Comparison of ENCODE assay signal across 14 cellular contexts in the genomic region with DNA sequence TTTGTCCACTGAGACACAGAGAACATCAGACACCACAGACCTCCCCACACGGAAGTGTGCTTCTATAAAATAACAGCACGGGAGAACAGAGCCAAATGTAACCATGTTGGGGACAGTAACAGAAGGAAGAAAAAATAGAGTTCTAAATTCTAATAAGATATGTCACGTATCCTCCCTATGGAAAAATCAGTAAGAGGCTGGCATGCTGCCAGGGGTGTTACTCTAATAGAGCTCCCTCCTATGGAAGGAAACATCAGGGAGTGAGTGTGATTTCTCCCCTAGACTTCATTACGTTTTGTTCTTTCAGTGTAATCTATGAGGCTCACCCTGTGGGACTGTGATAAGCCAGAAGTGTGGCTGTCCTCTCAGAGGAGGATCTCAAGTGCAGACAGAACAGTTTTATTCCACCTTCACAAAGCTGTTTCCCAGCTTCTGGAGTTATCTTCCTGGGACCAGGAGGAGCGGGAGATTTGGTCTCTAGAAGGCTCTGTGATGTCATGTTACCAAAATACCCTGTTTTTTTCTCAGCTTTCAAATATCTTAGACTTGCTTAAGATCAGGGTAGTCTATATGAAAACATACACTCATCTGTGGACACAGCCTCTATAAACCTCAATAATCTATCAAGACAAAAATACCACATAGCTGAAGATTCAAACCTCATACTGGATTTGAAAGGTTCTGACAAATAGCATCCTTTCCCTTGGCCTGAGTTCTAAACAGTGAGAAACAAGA.
DNase-seq lines count a peak whose midpoint lies in the region; ATAC-seq, FAIRE-seq and TF ChIP-seq lines count a peak whose summit lies in the region.
"Had no signal": no experiment of that assay in that cellular context is flagged by ENCODE, and none has a peak within 500 bp of the region (broad histone marks: within the 10 kb centered on the region; RNA-seq: fewer than 3 reads in every experiment).

No MANE protein-coding gene starts in this region.

- CTCF ChIA-PET in endothelial cell of umbilical vein (lab: Charles Lee): interaction anchor here (1.4 to 2.3 kb wide), 2 partner anchors 11 to 33 kb away, joined by 6 to 16 read pairs; no protein-coding TSS in a partner anchor

- H3K36me3 ChIP-seq in heart left ventricle (no peaks in the 10 kb centered on the region), right atrium auricular region (no peaks in the 10 kb centered on the region), endothelial cell of umbilical vein (ENCODE audit: control insufficient read depth in 2 of 2, extremely low read depth in 1 of 2, insufficient read depth in 2 of 2, low read length in 2 of 2) (no peaks in the 10 kb centered on the region), thoracic aorta (no peaks in the 10 kb centered on the region)

- H3K4me1 ChIP-seq in heart left ventricle (no peaks in the 10 kb centered on the region), right atrium auricular region (no peaks in the 10 kb centered on the region), endothelial cell of umbilical vein (ENCODE audit: control insufficient read depth, extremely low read depth, insufficient read depth, low read length) (no peaks in the 10 kb centered on the region), thoracic aorta (ENCODE audit: control insufficient read depth in 1 of 2, low read depth in 2 of 2) (peaks cover 0 to 17% of the 10 kb centered on the region in 2 donors)

- intact Hi-C loops in heart left ventricle (cut with DNase I): no loop called here
- intact Hi-C loops in endothelial cell of umbilical vein (cut with micrococcal nuclease): no loop called here

- 23 to 32% (median 24%) methylated on average over 5 of the region's 5 CpGs for WGBS in heart left ventricle, 4 donors

- peak overlapping the region in 7 of 12 donors; percentile 14 to 46 (median 17) for H3K4me3 ChIP-seq in heart left ventricle
- peak overlapping the region in 1 of 2 donors; percentile 10 for H3K4me3 ChIP-seq in right atrium auricular region
- H3K4me3 ChIP-seq in endothelial cell of umbilical vein (replicated peaks in 1 of 3; ENCODE audit: insufficient read depth in 1 of 3, low read depth in 1 of 3, low read length in 3 of 3): no peak overlapping the region
- peak overlapping the region; percentile 16 for H3K4me3 ChIP-seq in thoracic aorta

- no peak for TF ChIP-seq CTCF in heart left ventricle (IDR thresholded peaks at IDR 0.05)
- no peak for TF ChIP-seq CTCF in right atrium auricular region (IDR thresholded peaks at IDR 0.05)
- no peak for TF ChIP-seq CTCF in endothelial cell of umbilical vein (IDR thresholded peaks at IDR 0.05; ENCODE audit: extremely low read depth in 1 of 2, insufficient read depth in 1 of 2, low read depth in 1 of 2, low read length in 2 of 2)
- no peak for TF ChIP-seq CTCF in thoracic aorta (IDR thresholded peaks at IDR 0.05)

- H3K9me1 ChIP-seq in endothelial cell of umbilical vein (replicated peaks; ENCODE audit: control insufficient read depth, extremely low read depth, insufficient read depth, low read length): no peaks in the 10 kb centered on the region

- POLR2A ChIA-PET in endothelial cell of umbilical vein (lab: Charles Lee): no interaction called here

- H3K27ac ChIP-seq in heart left ventricle (no peak overlapping the region), right atrium auricular region (no peak overlapping the region), endothelial cell of umbilical vein (ENCODE audit: insufficient read depth, low read depth, low read length) (no peak overlapping the region), thoracic aorta (no peak overlapping the region)

- peak in 1 of 5 donors; percentile 42 for DNase-seq in heart left ventricle
- DNase-seq in right atrium auricular region (ENCODE audit: low spot score): no peak
- DNase-seq in OCI-M2 (lab: John Stamatoyannopoulos, UW; ENCODE audit: unreplicated experiment): peak; percentile 34
- no peak for DNase-seq in endothelial cell of umbilical vein (ENCODE audit: low read depth, low spot score)
- DNase-seq in thoracic aorta (ENCODE audit: low spot score): no peak
- DNase-seq: foreskin melanocyte, H9, kidney, NCI-H187 treated with DMSO at 0.1 percent for 48 hours had no signal

- H3K4me2 ChIP-seq in endothelial cell of umbilical vein (ENCODE audit: insufficient read depth, low read length): no peak overlapping the region

- no peaks in the 10 kb centered on the region for H4K20me1 ChIP-seq in endothelial cell of umbilical vein (replicated peaks; ENCODE audit: control insufficient read depth, extremely low read depth, insufficient read depth, low read length)

- H3K9me3 ChIP-seq in heart left ventricle: no peaks in the 10 kb centered on the region
- H3K9me3 ChIP-seq in right atrium auricular region: no peaks in the 10 kb centered on the region
- H3K9me3 ChIP-seq in endothelial cell of umbilical vein (replicated peaks; ENCODE audit: control insufficient read depth, insufficient read depth, low read length): no peaks in the 10 kb centered on the region
- no peaks in the 10 kb centered on the region for H3K9me3 ChIP-seq in thoracic aorta

- TF ChIP-seq POLR2A in heart left ventricle (IDR thresholded peaks at IDR 0.05): no peak
- no peak for TF ChIP-seq POLR2A in endothelial cell of umbilical vein (IDR thresholded peaks at IDR 0.05; ENCODE audit: low read depth, low read length)

- H3K9ac ChIP-seq in endothelial cell of umbilical vein (replicated peaks; ENCODE audit: extremely low read depth, insufficient read depth, low read length): no peak overlapping the region

- BruUV-seq in endothelial cell of umbilical vein (replicated peaks; lab: Mats Ljungman, UMichigan): no TSS peak

- no peak for FAIRE-seq in endothelial cell of umbilical vein (lab: Jason Lieb, UNC)
- FAIRE-seq: colon, kidney, urothelium cell line had no signal

- ATAC-seq in heart left ventricle: peak in 2 of 4 donors; percentile 18 to 26
- no peak for ATAC-seq in thoracic aorta (ENCODE audit: insufficient number of reproducible peaks, low FRiP score, low read depth)
- no peak for ATAC-seq in HG03095 (IDR thresholded peaks at IDR 0.05; ENCODE audit: unreplicated experiment)
- no peak for ATAC-seq in HG02759 (IDR thresholded peaks at IDR 0.05; ENCODE audit: unreplicated experiment)
- ATAC-seq in GM18498 (IDR thresholded peaks at IDR 0.05; ENCODE audit: unreplicated experiment): no peak

- no peaks in the 10 kb centered on the region for H3K79me2 ChIP-seq in endothelial cell of umbilical vein (ENCODE audit: control insufficient read depth, insufficient read depth, low read length)

- H3K27me3 ChIP-seq in heart left ventricle (peaks cover 0 to 40% (median 0%) of the 10 kb centered on the region in 9 donors), right atrium auricular region (no peaks in the 10 kb centered on the region), endothelial cell of umbilical vein (ENCODE audit: control insufficient read depth in 2 of 2, insufficient read depth in 2 of 2, low read length in 2 of 2) (peaks cover 9 to 30% of the 10 kb centered on the region in 2 experiments), thoracic aorta (replicated peaks; ENCODE audit: insufficient read depth) (no peaks in the 10 kb centered on the region)

- H2AFZ ChIP-seq in endothelial cell of umbilical vein (ENCODE audit: low read depth, low read length): peak overlapping the region; percentile 30

- dilution Hi-C loops in endothelial cell of umbilical vein (cut with MboI; ENCODE audit: extremely low pct_ligation_motif_present, low sequenced_read_pairs): no loop called here

TF ChIP-seq in endothelial cell of umbilical vein, 7 proteins besides CTCF, POLR2A, EP300 and RAD21:
- TF ChIP-seq, protein P1, sequence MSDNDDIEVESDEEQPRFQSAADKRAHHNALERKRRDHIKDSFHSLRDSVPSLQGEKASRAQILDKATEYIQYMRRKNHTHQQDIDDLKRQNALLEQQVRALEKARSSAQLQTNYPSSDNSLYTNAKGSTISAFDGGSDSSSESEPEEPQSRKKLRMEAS (IDR thresholded peaks at IDR 0.05; ENCODE audit: insufficient read depth, insufficient read length): no peak
- TF ChIP-seq MYC (IDR thresholded peaks at IDR 0.05; ENCODE audit: low read depth, low read length) (no peak), POLR2AphosphoS5 (IDR thresholded peaks at IDR 0.05; ENCODE audit: insufficient read depth, low read depth, low read length) (no peak), EZH2 (IDR thresholded peaks at IDR 0.05; ENCODE audit: borderline replicate concordance, low read depth, low read length, severe bottlenecking) (no peak), FOS (IDR thresholded peaks at IDR 0.05; ENCODE audit: borderline replicate concordance, insufficient read depth, low read length) (no peak)

Comparison
In these comparisons a context has a peak if more than half of its experiments do, and no peak if none do; other contexts are left out.
1. H3K4me3 ChIP-seq: peak in heart left ventricle (7 of 12) and thoracic aorta (single experiment); none in endothelial cell of umbilical vein (0 of 3).